Comparison of ENCODE assay signal across 1 cellular context in genomic region chr1:226551299-226551698, GRCh38.
TF ChIP-seq lines count a peak whose summit lies in the region.

No MANE protein-coding gene starts in this region.

TF ChIP-seq in HepG2, 621 proteins besides CTCF, POLR2A, EP300 and RAD21:
- TF ChIP-seq IKZF1 (IDR thresholded peaks at IDR 0.05) (no peak), MYNN (CRISPR knock-in tag; IDR thresholded peaks at IDR 0.05; ENCODE audit: low read depth) (no peak), KLF6 (CRISPR knock-in tag; IDR thresholded peaks at IDR 0.05) (no peak), ZNF781 (CRISPR knock-in tag; IDR thresholded peaks at IDR 0.05; ENCODE audit: borderline replicate concordance, not compliant biosample characterization) (no peak), ZNF816 (CRISPR knock-in tag; IDR thresholded peaks at IDR 0.05; ENCODE audit: borderline replicate concordance) (no peak), ZNF3 (CRISPR knock-in tag; IDR thresholded peaks at IDR 0.05) (no peak), FOXJ3 (CRISPR knock-in tag; IDR thresholded peaks at IDR 0.05; ENCODE audit: borderline replicate concordance) (no peak), ZNF224 (CRISPR knock-in tag; IDR thresholded peaks at IDR 0.05) (no peak), ZNF10 (CRISPR knock-in tag; IDR thresholded peaks at IDR 0.05; ENCODE audit: borderline replicate concordance, low read depth) (no peak), MTERF4 (CRISPR knock-in tag; IDR thresholded peaks at IDR 0.05) (no peak), ZMAT5 (CRISPR knock-in tag; IDR thresholded peaks at IDR 0.05; ENCODE audit: borderline replicate concordance, low read depth) (no peak), ZNF101 (CRISPR knock-in tag; IDR thresholded peaks at IDR 0.05; ENCODE audit: borderline replicate concordance, low read depth) (no peak), FLYWCH1 (CRISPR knock-in tag; IDR thresholded peaks at IDR 0.05) (no peak), JUNB (CRISPR knock-in tag; IDR thresholded peaks at IDR 0.05; ENCODE audit: borderline replicate concordance) (no peak), NFE2L1 (CRISPR knock-in tag; IDR thresholded peaks at IDR 0.05; ENCODE audit: borderline replicate concordance) (no peak)
